In genomic region chr12:42484996-42485395, GRCh38 we compare ENCODE assay signal across 2 cellular contexts.
TF ChIP-seq lines count a peak whose summit lies in the region.

No MANE protein-coding gene starts in this region.

TF ChIP-seq in IMR-90, 13 proteins besides CTCF, POLR2A, EP300 and RAD21:
- TF ChIP-seq NFE2L2 (IDR thresholded peaks at IDR 0.05; ENCODE audit: low read depth, low read length) (no peak), ELK1 (IDR thresholded peaks at IDR 0.05; ENCODE audit: borderline replicate concordance, low read depth, low read length) (no peak), SMC3 (IDR thresholded peaks at IDR 0.05; ENCODE audit: low read depth, low read length) (no peak), USF2 (IDR thresholded peaks at IDR 0.05; ENCODE audit: low read depth, low read length) (no peak), RCOR1 (IDR thresholded peaks at IDR 0.05; ENCODE audit: insufficient replicate concordance, low read length) (no peak), MAZ (IDR thresholded peaks at IDR 0.05; ENCODE audit: borderline replicate concordance, low read depth, low read length) (no peak), BHLHE40 (IDR thresholded peaks at IDR 0.05; ENCODE audit: low read depth, low read length) (no peak), MAFK (IDR thresholded peaks at IDR 0.05; ENCODE audit: low read depth, low read length) (no peak), FOS (IDR thresholded peaks at IDR 0.05; ENCODE audit: low read depth, low read length) (no peak), CHD1 (IDR thresholded peaks at IDR 0.05; ENCODE audit: low read depth, low read length) (no peak), CEBPB (IDR thresholded peaks at IDR 0.05; ENCODE audit: low read depth, low read length) (no peak), RFX5 (IDR thresholded peaks at IDR 0.05; ENCODE audit: low read depth, low read length) (no peak), MXI1 (IDR thresholded peaks at IDR 0.05; ENCODE audit: borderline replicate concordance, low read depth, low read length) (no peak)

TF ChIP-seq in H1, 55 proteins besides CTCF, POLR2A, EP300 and RAD21:
- TF ChIP-seq EZH2 (IDR thresholded peaks at IDR 0.05; ENCODE audit: low read depth, low read length, severe bottlenecking): peak; percentile 25
- no peak for TF ChIP-seq CHD1 (IDR thresholded peaks at IDR 0.05; ENCODE audit: low read depth, low read length)
- no peak for TF ChIP-seq SIX5 (IDR thresholded peaks at IDR 0.05; ENCODE audit: low read depth, low read length)
